ENCODE assay signal across 14 cellular contexts in genomic region chr22:35349368-35349703, GRCh38. TPM values are rescaled to one million over a fixed set of nuclear protein-coding genes. Genes with fewer than 3 reads are reported as not detected.
DNase-seq lines count a peak whose midpoint lies in the region; ATAC-seq, FAIRE-seq and TF ChIP-seq lines count a peak whose summit lies in the region.
"Had no signal": no experiment of that assay in that cellular context is flagged by ENCODE, and none has a peak within 500 bp of the region (broad histone marks: within the 10 kb centered on the region; RNA-seq: fewer than 3 reads in every experiment).

No MANE protein-coding gene starts in this region.

- H3K18ac ChIP-seq in mesenchymal stem cell (ENCODE audit: low read depth in 1 of 2, low read length in 2 of 2), result no peak overlapping the region

- DNase-seq in cardiac muscle cell (ENCODE audit: low read depth in 1 of 2, low spot score in 1 of 2) (no peak), heart right ventricle (no peak), mesenchymal stem cell (no peak), GM20000 (ENCODE audit: low spot score) (no peak), HTR-8/SVneo (ENCODE audit: insufficient read length, low spot score) (no peak), SK-N-SH (no peak)
- DNase-seq: activated gamma-delta T cell; effector memory CD4-positive, alpha-beta T cell had no signal

- H4K8ac ChIP-seq in mesenchymal stem cell (ENCODE audit: low read length), result no peak overlapping the region

- no peaks in the 10 kb centered on the region for H3K79me1 ChIP-seq in mesenchymal stem cell (replicated peaks; ENCODE audit: low read length, poor library complexity, severe bottlenecking)

- H3K4ac ChIP-seq in mesenchymal stem cell (ENCODE audit: low read depth in 1 of 2, low read length in 2 of 2), result peak overlapping the region in 1 of 2 experiments; percentile 5

- intact Hi-C loops in heart right ventricle (cut with DNase I), result loop anchor here in 2 of 10 donors (2.0 to 5.0 kb wide), 2 partner anchors 233 to 773 kb away; no protein-coding TSS in a partner anchor

- H3K27ac ChIP-seq in cardiac muscle cell (peak overlapping the region; percentile 23), heart right ventricle (no peak overlapping the region), OCI-LY3 (ENCODE audit: low read length) (peak overlapping the region; percentile 81), mesenchymal stem cell (ENCODE audit: low read length, poor library complexity, severe bottlenecking) (peak overlapping the region; percentile 40), SK-N-SH (ENCODE audit: low read depth in 2 of 2, low read length in 1 of 2) (peak overlapping the region in 1 of 2 experiments; percentile 73; a peak in 2 of 4 replicates)

- POLR2A ChIA-PET in SK-N-SH (lab: Yijun Ruan, JAX), result no interaction called here

- no peak overlapping the region for H2AK5ac ChIP-seq in mesenchymal stem cell (ENCODE audit: low read length, severe bottlenecking)

- H3K14ac ChIP-seq in mesenchymal stem cell (ENCODE audit: low read length in 2 of 2), result no peak overlapping the region

- H3K27me3 ChIP-seq in cardiac muscle cell, result no peaks in the 10 kb centered on the region
- no peaks in the 10 kb centered on the region for H3K27me3 ChIP-seq in heart right ventricle
- no peaks in the 10 kb centered on the region for H3K27me3 ChIP-seq in OCI-LY3 (ENCODE audit: low read depth, low read length)
- H3K27me3 ChIP-seq in mesenchymal stem cell (ENCODE audit: control insufficient read depth in 1 of 2, insufficient read depth in 1 of 2, low read length in 2 of 2), result no peaks in the 10 kb centered on the region
- no peaks in the 10 kb centered on the region for H3K27me3 ChIP-seq in SK-N-SH (ENCODE audit: insufficient read depth)
- H3K27me3 ChIP-seq: body of pancreas had no signal

- H3K9me2 ChIP-seq in SK-N-SH, result no peaks in the 10 kb centered on the region

- peak overlapping the region; percentile 84 for H3K9ac ChIP-seq in OCI-LY3 (ENCODE audit: low read length)
- H3K9ac ChIP-seq in mesenchymal stem cell (ENCODE audit: low read length), result no peak overlapping the region
- H3K9ac ChIP-seq in SK-N-SH, result no peak overlapping the region

- no peak overlapping the region for H3K23ac ChIP-seq in mesenchymal stem cell (ENCODE audit: low read length in 2 of 2)

- no peak for TF ChIP-seq CTCF in cardiac muscle cell (IDR thresholded peaks at IDR 0.05; ENCODE audit: low read depth, low read length)
- no peak for TF ChIP-seq CTCF in heart right ventricle (IDR thresholded peaks at IDR 0.05)
- TF ChIP-seq CTCF in OCI-LY3 (IDR thresholded peaks at IDR 0.05; ENCODE audit: low read depth, low read length), result no peak
- TF ChIP-seq CTCF in GM20000 (IDR thresholded peaks at IDR 0.05; ENCODE audit: extremely low read depth, missing control alignments), result no peak
- TF ChIP-seq CTCF in SK-N-SH (IDR thresholded peaks at IDR 0.05), result no peak

- no peak overlapping the region for H2BK120ac ChIP-seq in mesenchymal stem cell (ENCODE audit: low read depth, low read length)

- H2AFZ ChIP-seq in OCI-LY3 (ENCODE audit: low read depth, low read length), result peak overlapping the region; percentile 44; the same call in 1 of the 2 replicates
- no peak overlapping the region for H2AFZ ChIP-seq in mesenchymal stem cell (ENCODE audit: low read depth, low read length)
- H2AFZ ChIP-seq in SK-N-SH (ENCODE audit: low read depth), result no peak overlapping the region

- H3K36me3 ChIP-seq in cardiac muscle cell (peaks cover 3% of the 10 kb centered on the region), heart right ventricle (peaks cover 0 to 47% (median 20%) of the 10 kb centered on the region in 9 donors), OCI-LY3 (replicated peaks; ENCODE audit: low read depth, low read length) (no peaks in the 10 kb centered on the region), mesenchymal stem cell (ENCODE audit: control insufficient read depth in 1 of 2, insufficient read depth in 2 of 2, low read depth in 1 of 2, low read length in 2 of 2) (peaks cover 36 to 43% of the 10 kb centered on the region in 2 experiments), SK-N-SH (replicated peaks in 1 of 2; ENCODE audit: control insufficient read depth in 1 of 2, insufficient read depth in 2 of 2, low read length in 1 of 2) (no peaks in the 10 kb centered on the region)

- no peak overlapping the region for H3K4me3 ChIP-seq in cardiac muscle cell
- no peak overlapping the region for H3K4me3 ChIP-seq in heart right ventricle
- H3K4me3 ChIP-seq in OCI-LY3 (ENCODE audit: low read length), result peak overlapping the region; percentile 85
- no peak overlapping the region for H3K4me3 ChIP-seq in mesenchymal stem cell (ENCODE audit: insufficient read depth in 1 of 2, low read depth in 1 of 2, low read length in 2 of 2)
- no peak overlapping the region for H3K4me3 ChIP-seq in SK-N-SH (ENCODE audit: low read depth in 2 of 2, low read length in 1 of 2)
- H3K4me3 ChIP-seq: body of pancreas, lung, skin epidermis had no signal

- TF ChIP-seq EP300 in SK-N-SH (IDR thresholded peaks at IDR 0.05; ENCODE audit: borderline replicate concordance in 1 of 2, low read depth in 1 of 2, low read length in 1 of 2), result no peak

- ATAC-seq in heart right ventricle, result no peak
- ATAC-seq in GM21390 (IDR thresholded peaks at IDR 0.05; ENCODE audit: unreplicated experiment), result no peak
- ATAC-seq: body of pancreas had no signal

- H3F3A ChIP-seq in SK-N-SH (replicated peaks; ENCODE audit: insufficient read depth), result peaks cover 4% of the 10 kb centered on the region

- WGBS in heart right ventricle, 2 donors, result 68 to 74% methylated on average over 9 of the region's 9 CpGs
- WGBS in mesenchymal stem cell, result 83% methylated on average over 9 of the region's 9 CpGs
- WGBS in SK-N-SH (ENCODE audit: low lambda C conversion rate), result 82% methylated on average over 9 of the region's 9 CpGs

- H3K9me3 ChIP-seq in cardiac muscle cell (ENCODE audit: low read depth) (no peaks in the 10 kb centered on the region), heart right ventricle (no peaks in the 10 kb centered on the region), OCI-LY3 (ENCODE audit: insufficient read depth, low read length) (no peaks in the 10 kb centered on the region), mesenchymal stem cell (ENCODE audit: control insufficient read depth, low read length) (no peaks in the 10 kb centered on the region), SK-N-SH (no peaks in the 10 kb centered on the region)
- H3K9me3 ChIP-seq: body of pancreas, neutrophil had no signal

- H2BK5ac ChIP-seq in mesenchymal stem cell (ENCODE audit: low read depth, low read length, poor library complexity, severe bottlenecking), result no peak overlapping the region

- peak overlapping the region in 1 of 2 experiments; percentile 28 for H2BK12ac ChIP-seq in mesenchymal stem cell (ENCODE audit: low read length in 2 of 2)

- no peak for TF ChIP-seq RAD21 in SK-N-SH (IDR thresholded peaks at IDR 0.05; ENCODE audit: low read length)

- H3K4me1 ChIP-seq in cardiac muscle cell (ENCODE audit: low read depth), result peaks cover 10% of the 10 kb centered on the region
- peaks cover 0 to 44% (median 13%) of the 10 kb centered on the region in 9 donors for H3K4me1 ChIP-seq in heart right ventricle
- H3K4me1 ChIP-seq in OCI-LY3 (ENCODE audit: low read length), result peaks cover 78% of the 10 kb centered on the region
- H3K4me1 ChIP-seq in mesenchymal stem cell (ENCODE audit: control insufficient read depth, insufficient read depth, low read depth, low read length), result peaks cover 34% of the 10 kb centered on the region
- peaks cover 5 to 24% of the 10 kb centered on the region in 2 experiments; a peak in 2 of 4 replicates for H3K4me1 ChIP-seq in SK-N-SH (ENCODE audit: control insufficient read depth in 1 of 2, insufficient read depth in 2 of 2, low read depth in 1 of 2, low read length in 1 of 2)

- CTCF ChIA-PET in SK-N-SH (lab: Yijun Ruan, JAX), result interaction anchor here (0.6 to 5.3 kb wide), 6 partner anchors 8 to 234 kb away, joined by 3 to 42 read pairs (median 4); no protein-coding TSS in a partner anchor

- H3K79me2 ChIP-seq in OCI-LY3 (ENCODE audit: low read length), result no peaks in the 10 kb centered on the region; the same call in 1 of the 2 replicates
- H3K79me2 ChIP-seq in SK-N-SH (ENCODE audit: insufficient read depth), result no peaks in the 10 kb centered on the region

- H3K4me2 ChIP-seq in OCI-LY3 (ENCODE audit: low read length), result peak overlapping the region; percentile 86
- no peak overlapping the region for H3K4me2 ChIP-seq in mesenchymal stem cell (ENCODE audit: low read length, poor library complexity, severe bottlenecking)
- H3K4me2 ChIP-seq in SK-N-SH, result no peak overlapping the region

- H2BK15ac ChIP-seq in mesenchymal stem cell (ENCODE audit: low read depth, poor library complexity, severe bottlenecking), result no peak overlapping the region

- no peak for FAIRE-seq in HTR-8/SVneo (lab: Jason Lieb, UNC)

- no peak overlapping the region for H4K91ac ChIP-seq in mesenchymal stem cell (ENCODE audit: low read length)

- H4K20me1 ChIP-seq in OCI-LY3 (ENCODE audit: insufficient read depth, low read length), result no peaks in the 10 kb centered on the region
- no peaks in the 10 kb centered on the region for H4K20me1 ChIP-seq in SK-N-SH (ENCODE audit: insufficient read depth)

TF ChIP-seq in SK-N-SH, 30 proteins besides CTCF, POLR2A, EP300 and RAD21 (continues in another document):
- TF ChIP-seq FOSL2 (IDR thresholded peaks at IDR 0.05; ENCODE audit: borderline replicate concordance, low read depth), result no peak

RNA-seq across cellular contexts. Expression of gene HMOX1, which starts 31.6 kb away (rescaled TPM):
- total RNA-seq in cardiac muscle cell (1.5 and 2.1 TPM in 2 replicates), heart right ventricle (10 to 100 TPM in 1 of 10 donors, 1 to 10 TPM in 9; 1.6 to 68.0 (median 4.3) TPM)
- polyA plus RNA-seq in cardiac muscle cell (1.6 and 3.3 TPM in 2 replicates), heart right ventricle (1 to 10 TPM; 3.5 to 4.9 TPM), SK-N-SH (2012; rRNA removed) (12.9 and 13.7 TPM in 2 replicates)
- 24.1 TPM for polyA plus RNA-seq in mesenchymal stem cell (2013, experiment 1 of 2)
- 24.2 TPM for polyA plus RNA-seq in mesenchymal stem cell (2013, experiment 2 of 2)
- 5.8 and 9.2 TPM in 2 replicates for polyA plus RNA-seq in SK-N-SH (2012; cell fraction: cytosol; rRNA removed)
- polyA plus RNA-seq in SK-N-SH (2012; cell fraction: nucleus; rRNA removed), result 11.7 and 13.7 TPM in 2 replicates

RNA-seq across cellular contexts. Expression of gene TOM1, which starts 49.6 kb away (rescaled TPM):
- total RNA-seq in cardiac muscle cell (66.3 and 107 TPM in 2 replicates), heart right ventricle (10 to 100 TPM; 51.1 to 72.5 (median 62.6) TPM)
- polyA plus RNA-seq in cardiac muscle cell (76.2 and 84.9 TPM in 2 replicates), heart right ventricle (10 to 100 TPM; 55.0 to 64.6 TPM), SK-N-SH (2012; rRNA removed) (26.9 and 28.7 TPM in 2 replicates)
- 48.3 TPM for polyA plus RNA-seq in mesenchymal stem cell (2013, experiment 1 of 2)
- polyA plus RNA-seq in mesenchymal stem cell (2013, experiment 2 of 2), result 46.7 TPM
- 14.2 and 18.0 TPM in 2 replicates for polyA plus RNA-seq in SK-N-SH (2012; cell fraction: cytosol; rRNA removed)
- 36.9 and 44.0 TPM in 2 replicates for polyA plus RNA-seq in SK-N-SH (2012; cell fraction: nucleus; rRNA removed)

RNA-seq across cellular contexts. Expression of gene MCM5, which starts 50.6 kb away (rescaled TPM):
- total RNA-seq in cardiac muscle cell (26.2 and 83.5 TPM in 2 replicates), heart right ventricle (10 to 100 TPM in 7 of 10 donors, 1 to 10 TPM in 3; 7.0 to 21.4 (median 11.2) TPM)
- polyA plus RNA-seq in cardiac muscle cell (31.7 and 82.1 TPM in 2 replicates), heart right ventricle (10 to 100 TPM in 1 of 2 donors, 1 to 10 TPM in 1; 5.7 to 15.1 TPM), SK-N-SH (2012; rRNA removed) (31.6 and 42.9 TPM in 2 replicates)
- 6.9 TPM for polyA plus RNA-seq in mesenchymal stem cell (2013, experiment 1 of 2)
- polyA plus RNA-seq in mesenchymal stem cell (2013, experiment 2 of 2), result 7.5 TPM
- polyA plus RNA-seq in SK-N-SH (2012; cell fraction: cytosol; rRNA removed), result 16.5 and 27.2 TPM in 2 replicates
- polyA plus RNA-seq in SK-N-SH (2012; cell fraction: nucleus; rRNA removed), result 39.2 and 51.2 TPM in 2 replicates

Comparison
In these comparisons a context has a peak if more than half of its experiments do, and no peak if none do; other contexts are left out.
1. H3K27ac ChIP-seq: peak in cardiac muscle cell (single experiment), OCI-LY3 (single experiment) and mesenchymal stem cell (single experiment); none in heart right ventricle (0 of 10).